Comparison of ENCODE assay signal across 2 cellular contexts in genomic region chr15:41634072-41634628, GRCh38.
TF ChIP-seq lines count a peak whose summit lies in the region.

No MANE protein-coding gene starts in this region.

TF ChIP-seq in Ishikawa, 13 proteins besides CTCF, POLR2A, EP300 and RAD21 (continued from another document):
- TF ChIP-seq USF1 (IDR thresholded peaks at IDR 0.05), result peak; percentile 61; the same call in 1 of the 2 replicates

TF ChIP-seq in K562, 482 proteins besides CTCF, POLR2A, EP300 and RAD21 (continued from another document):
- TF ChIP-seq ARID4B (CRISPR knock-in tag; IDR thresholded peaks at IDR 0.05) (no peak), GATA2 (CRISPR knock-in tag; IDR thresholded peaks at IDR 0.05) (peak; percentile 23; the same call in 1 of the 2 replicates), ZBTB7A (IDR thresholded peaks at IDR 0.05; ENCODE audit: borderline replicate concordance, control insufficient read depth, low read depth, low read length) (no peak), NR2C1 (IDR thresholded peaks at IDR 0.05) (peak; percentile 31; the same call in 1 of the 2 replicates), NR2C1 (tag; IDR thresholded peaks at IDR 0.05) (no peak), ZNF3 (CRISPR knock-in tag; IDR thresholded peaks at IDR 0.05) (peak; percentile 84), MAFG (tag; conservative IDR thresholded peaks at IDR 0.05) (peak; percentile 31; the same call in 1 of the 2 replicates), SMARCE1 (IDR thresholded peaks at IDR 0.05) (peak; percentile 17; the same call in 1 of the 2 replicates), RAD51 (IDR thresholded peaks at IDR 0.05; ENCODE audit: borderline replicate concordance, low read depth) (peak; percentile 82), MTA1 (IDR thresholded peaks at IDR 0.05; ENCODE audit: borderline replicate concordance) (peak; percentile 43; the same call in 1 of the 2 replicates), MBD1 (CRISPR knock-in tag; IDR thresholded peaks at IDR 0.05) (0 out of 2 replicates have a peak, but pooled peaks have one; percentile 33), PBX2 (CRISPR knock-in tag; IDR thresholded peaks at IDR 0.05; ENCODE audit: low read depth) (no peak), PBX2 (tag; conservative IDR thresholded peaks at IDR 0.05; ENCODE audit: low read depth) (peak; percentile 18; the same call in 1 of the 2 replicates), CBFA2T2 (conservative IDR thresholded peaks at IDR 0.05) (peak; percentile 35; the same call in 1 of the 2 replicates), THAP7 (CRISPR knock-in tag; IDR thresholded peaks at IDR 0.05) (0 out of 2 replicates have a peak, but pooled peaks have one; percentile 16), TFE3 (CRISPR knock-in tag; IDR thresholded peaks at IDR 0.05) (peak; percentile 97), NONO (IDR thresholded peaks at IDR 0.05; ENCODE audit: low read depth in 2 of 2, low read length in 1 of 2) (no peak), NFE2 (IDR thresholded peaks at IDR 0.05; ENCODE audit: low read depth) (0 out of 2 replicates have a peak, but pooled peaks have one; percentile 28), MAFK (IDR thresholded peaks at IDR 0.05; ENCODE audit: low read length) (no peak), PKNOX1 (IDR thresholded peaks at IDR 0.05) (peak; percentile 72), USF1 (CRISPR knock-in tag; IDR thresholded peaks at IDR 0.05) (peak; percentile 51; the same call in 1 of the 2 replicates), MITF (IDR thresholded peaks at IDR 0.05) (peak; percentile 53; the same call in 1 of the 2 replicates), TOE1 (IDR thresholded peaks at IDR 0.05; ENCODE audit: borderline replicate concordance) (peak; percentile 95), TOE1 (CRISPR knock-in tag; IDR thresholded peaks at IDR 0.05; ENCODE audit: borderline replicate concordance, low read depth) (no peak), USF2 (CRISPR knock-in tag; IDR thresholded peaks at IDR 0.05) (peak; percentile 74), SNAPC5 (CRISPR knock-in tag; IDR thresholded peaks at IDR 0.05) (no peak)
